ENCODE assay signal across 9 cellular contexts in genomic region chr12:9648701-9649531, GRCh38. TPM values are rescaled to one million over a fixed set of nuclear protein-coding genes. Genes with fewer than 3 reads are reported as not detected.
DNase-seq lines count a peak whose midpoint lies in the region; ATAC-seq and TF ChIP-seq lines count a peak whose summit lies in the region.
"Had no signal": no experiment of that assay in that cellular context is flagged by ENCODE, and none has a peak within 500 bp of the region (broad histone marks: within the 10 kb centered on the region; RNA-seq: fewer than 3 reads in every experiment).

No MANE protein-coding gene starts in this region.

- peak overlapping the region; percentile 96 for H3K27ac Mint-ChIP-seq in CD8-positive, alpha-beta T cell
- peak overlapping the region; percentile 94 for H3K27ac Mint-ChIP-seq in chondrocyte (ENCODE audit: unreplicated experiment)

- no peaks in the 10 kb centered on the region for H4K20me1 ChIP-seq in MM.1S (ENCODE audit: insufficient read depth, low read length)

- WGBS in mesodermal cell (ENCODE audit: insufficient coverage in 2 of 2), 2 experiments: 31 to 40% methylated on average over 7 to 10 of the region's 13 CpGs

- DNase-seq in CD8-positive, alpha-beta T cell: peak in 1 of 7 experiments; percentile 25
- DNase-seq in MM.1S: peak; percentile 13
- DNase-seq in chondrocyte (ENCODE audit: low spot score): no peak
- no peak for DNase-seq in NCI-H2171 (lab: John Stamatoyannopoulos, UW)
- DNase-seq in activated gamma-delta T cell (lab: John Stamatoyannopoulos, UW): no peak
- DNase-seq in stimulated activated CD4-positive, alpha-beta T cell treated with anti-CD3 and anti-CD28 coated beads, Interleukin-4, amount 100 ng/mL, for 1 hour: no peak

- CTCF ChIA-PET in CD8-positive, alpha-beta T cell (lab: Charles Lee): interaction anchor here (1.1 to 2.6 kb wide), 7 partner anchors 15 to 149 kb away, joined by 3 to 21 read pairs (median 6); partner anchors contain the start of gene CLEC2D

- no peaks in the 10 kb centered on the region for H3K36me3 ChIP-seq in CD8-positive, alpha-beta T cell (ENCODE audit: insufficient read depth, low read length)
- no peaks in the 10 kb centered on the region for H3K36me3 ChIP-seq in MM.1S (replicated peaks; ENCODE audit: insufficient read depth, low read length)
- peaks cover 7% of the 10 kb centered on the region for H3K36me3 ChIP-seq in mesodermal cell (ENCODE audit: control insufficient read depth, insufficient read depth, low read length)

- H3K4me3 Mint-ChIP-seq in CD8-positive, alpha-beta T cell: peak overlapping the region; percentile 98
- peak overlapping the region; percentile 87 for H3K4me3 Mint-ChIP-seq in chondrocyte (ENCODE audit: unreplicated experiment)

- H3K79me2 ChIP-seq in MM.1S (ENCODE audit: low read length): peaks cover 44% of the 10 kb centered on the region

- intact Hi-C loops in CD8-positive, alpha-beta T cell (cut with DNase I, micrococcal nuclease): loop anchor here (1.0 to 10.0 kb wide), 7 partner anchors 20 to 1073 kb away; partner anchors contain the start of genes CLEC2B (in 1 of the 2), CLEC2D (in 1 of the 2), GABARAPL1 (in 1 of the 2) and YBX3 (in 1 of the 2)

- no peak for ATAC-seq in CD8-positive, alpha-beta T cell
- no peak for ATAC-seq in GM19035 (IDR thresholded peaks at IDR 0.05; ENCODE audit: unreplicated experiment)

- no peak for TF ChIP-seq CTCF in CD8-positive, alpha-beta T cell (IDR thresholded peaks at IDR 0.05)
- TF ChIP-seq CTCF in MM.1S (IDR thresholded peaks at IDR 0.05; ENCODE audit: low read length) (no peak), chondrocyte (IDR thresholded peaks at IDR 0.05) (no peak)

- no peaks in the 10 kb centered on the region for H3K27me3 Mint-ChIP-seq in CD8-positive, alpha-beta T cell (ENCODE audit: low read depth)
- H3K27me3 Mint-ChIP-seq in chondrocyte (ENCODE audit: low read depth): no peaks in the 10 kb centered on the region

- H2AFZ ChIP-seq in MM.1S (ENCODE audit: low read length): peak overlapping the region; percentile 91; the same call in 1 of the 2 replicates

- peaks cover 55% of the 10 kb centered on the region for H3K4me1 ChIP-seq in CD8-positive, alpha-beta T cell (ENCODE audit: insufficient read depth, low read length)
- H3K4me1 ChIP-seq in MM.1S (ENCODE audit: low read length) (peaks cover 27% of the 10 kb centered on the region), mesodermal cell (ENCODE audit: control insufficient read depth, insufficient read depth, low read length, poor library complexity, severe bottlenecking) (peaks cover 18% of the 10 kb centered on the region)

- peak overlapping the region; percentile 93 for H3K27ac ChIP-seq in CD8-positive, alpha-beta T cell (ENCODE audit: low read depth, low read length)
- H3K27ac ChIP-seq in MM.1S (ENCODE audit: low read length) (peak overlapping the region; percentile 95), mesodermal cell (ENCODE audit: low read depth, low read length, severe bottlenecking) (peak overlapping the region; percentile 95)

- H3K27me3 ChIP-seq in CD8-positive, alpha-beta T cell (ENCODE audit: insufficient read depth, low read length): no peaks in the 10 kb centered on the region
- H3K27me3 ChIP-seq in MM.1S (replicated peaks; ENCODE audit: insufficient read depth, low read length): no peaks in the 10 kb centered on the region

- peaks cover 50% of the 10 kb centered on the region for H3K36me3 Mint-ChIP-seq in CD8-positive, alpha-beta T cell
- H3K36me3 Mint-ChIP-seq in chondrocyte (ENCODE audit: low read depth): peaks cover 7% of the 10 kb centered on the region

- H3K4me2 ChIP-seq in MM.1S (ENCODE audit: low read depth, low read length): peak overlapping the region; percentile 89

- H3K9me3 Mint-ChIP-seq in CD8-positive, alpha-beta T cell: peaks cover 11% of the 10 kb centered on the region
- H3K9me3 Mint-ChIP-seq in chondrocyte (ENCODE audit: low read depth): peaks cover 7% of the 10 kb centered on the region

- POLR2A ChIA-PET in CD8-positive, alpha-beta T cell (lab: Charles Lee): interaction anchor here (0.8 to 12.3 kb wide), 17 partner anchors 7 to 223 kb away, joined by 3 to 281 read pairs (median 14); partner anchors contain the start of genes CD69 and CLEC2D

- H3K9ac ChIP-seq in MM.1S (ENCODE audit: low read length): peak overlapping the region; percentile 86

- H3F3A ChIP-seq in MM.1S (ENCODE audit: insufficient read depth, low read length): peaks cover 44% of the 10 kb centered on the region

- peaks cover 61% of the 10 kb centered on the region for H3K4me1 Mint-ChIP-seq in CD8-positive, alpha-beta T cell (ENCODE audit: low read depth)
- H3K4me1 Mint-ChIP-seq in chondrocyte (ENCODE audit: low read depth): peaks cover 45% of the 10 kb centered on the region

- no peaks in the 10 kb centered on the region for H3K9me3 ChIP-seq in CD8-positive, alpha-beta T cell (ENCODE audit: low read length)
- no peaks in the 10 kb centered on the region for H3K9me3 ChIP-seq in MM.1S (replicated peaks; ENCODE audit: insufficient read depth, low read length)
- H3K9me3 ChIP-seq in mesodermal cell (ENCODE audit: control insufficient read depth, low read length): peaks cover 11% of the 10 kb centered on the region

- H3K4me3 ChIP-seq in CD8-positive, alpha-beta T cell (ENCODE audit: low read depth, low read length): peak overlapping the region; percentile 81
- H3K4me3 ChIP-seq in MM.1S (ENCODE audit: low read length): peak overlapping the region; percentile 63
- peak overlapping the region; percentile 63 for H3K4me3 ChIP-seq in mesodermal cell (ENCODE audit: extremely low read depth, insufficient read depth, low read length, poor library complexity, severe bottlenecking)

- no peaks in the 10 kb centered on the region for H3K9me2 ChIP-seq in MM.1S (replicated peaks; ENCODE audit: insufficient read depth, low read length)

RNA-seq across cellular contexts. Expression of gene CLEC2D, which starts 20.6 kb away (rescaled TPM):
- total RNA-seq in CD8-positive, alpha-beta T cell: 100 to 1,000 TPM; 182 to 188 TPM
- 3.7 to 5.1 TPM (median 4.6 TPM) in 3 replicates for total RNA-seq in chondrocyte
- 6.2 TPM for polyA plus RNA-seq in mesodermal cell (2013, experiment 1 of 2)
- 6.6 TPM for polyA plus RNA-seq in mesodermal cell (2013, experiment 2 of 2)

RNA-seq across cellular contexts. Expression of gene KLRB1, which starts 41.2 kb away (rescaled TPM):
- 10 to 100 TPM; 58.3 to 62.0 TPM for total RNA-seq in CD8-positive, alpha-beta T cell
- total RNA-seq in chondrocyte: not detected in 3 replicates
- polyA plus RNA-seq in mesodermal cell (2013, experiment 1 of 2): not detected
- polyA plus RNA-seq in mesodermal cell (2013, experiment 2 of 2): not detected
- total RNA-seq: M059J had no signal

Comparison
In these comparisons a context has a peak if more than half of its experiments do, and no peak if none do; other contexts are left out.
1. RNA of gene CLEC2D, which starts 20.6 kb away (total RNA-seq): 182 to 188 TPM in CD8-positive, alpha-beta T cell; 3.7 to 5.1 TPM in chondrocyte; every median in the first group is over 10 times any median in the second.
2. RNA of gene KLRB1, which starts 41.2 kb away (total RNA-seq): 58.3 to 62.0 TPM in CD8-positive, alpha-beta T cell; not detected in chondrocyte; every median in the first group is over 10 times any median in the second.
3. Peak in every context shown above with its lines, with median percentiles within 50 percentile points of each other: H3K27ac ChIP-seq and H3K4me3 ChIP-seq.